In the genomic region with DNA sequence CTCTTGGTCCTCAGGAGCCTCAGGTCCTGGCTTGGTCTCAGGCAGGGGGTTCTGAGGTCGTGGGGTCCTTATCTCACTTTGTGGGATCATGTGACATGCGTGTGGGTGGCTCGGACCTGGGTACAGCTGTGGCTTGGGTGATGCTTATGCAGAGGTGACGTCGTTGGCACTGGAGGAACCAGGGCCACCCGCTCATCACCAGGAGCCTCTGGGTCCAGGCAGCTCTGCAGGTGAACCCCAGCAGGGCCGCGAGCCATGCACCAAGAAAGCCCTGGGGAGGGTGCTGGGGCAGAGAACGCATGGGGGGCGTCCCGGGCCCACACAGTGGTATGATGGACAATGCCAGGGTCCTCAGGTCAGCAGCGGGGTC, we compare ENCODE assay signal across 17 cellular contexts. TPM values are rescaled to one million over a fixed set of nuclear protein-coding genes. Genes with fewer than 3 reads are reported as not detected.
DNase-seq lines count a peak whose midpoint lies in the region; ATAC-seq and TF ChIP-seq lines count a peak whose summit lies in the region.
"Had no signal": no experiment of that assay in that cellular context is flagged by ENCODE, and none has a peak within 500 bp of the region (broad histone marks: within the 10 kb centered on the region; RNA-seq: fewer than 3 reads in every experiment).

No MANE protein-coding gene starts in this region.

- peaks cover 3% of the 10 kb centered on the region for H3K9me3 Mint-ChIP-seq in activated CD8-positive, alpha-beta memory T cell treated with anti-CD3 and anti-CD28 coated beads, Interleukin-2, amount 10 ng/mL, durations not matched to agents 7 days and 5 days (ENCODE audit: low read depth)
- H3K9me3 Mint-ChIP-seq in IgD-negative memory B cell: no peaks in the 10 kb centered on the region
- H3K9me3 Mint-ChIP-seq: activated T-helper 2 cell treated with anti-CD3 and anti-CD28 coated beads, Interferon-gamma antibody, Interleukin-2, Interleukin-4, amounts not matched to agents 10 μg/mL and 5 μg/mL and 100 μg/mL, durations not matched to agents 14 hours and 24 hours and 36 hours had no signal

- no peaks in the 10 kb centered on the region for H4K20me1 ChIP-seq in osteoblast (ENCODE audit: insufficient read depth, low read length)

- TF ChIP-seq EP300 in ovary (IDR thresholded peaks at IDR 0.05): no peak

- intact Hi-C loops in ovary (cut with DNase I): no loop called here

- TF ChIP-seq POLR2A in ovary (IDR thresholded peaks at IDR 0.05): no peak

- DNase-seq in activated CD8-positive, alpha-beta memory T cell treated with anti-CD3 and anti-CD28 coated beads, Interleukin-2, amount 10 ng/mL, durations not matched to agents 7 days and 5 days: no peak
- DNase-seq in activated CD8-positive, alpha-beta memory T cell treated with anti-CD3 and anti-CD28 coated beads, Interleukin-2, amount 50 U/mL, for 4 hours: no peak
- DNase-seq in ovary (peak in 3 of 5 donors; percentile 15), T1000 (lab: John Stamatoyannopoulos, UW) (no peak), osteoblast (ENCODE audit: insufficient read length, low spot score, missing footprints) (no peak)
- DNase-seq: Caco-2, GDM1, NCI-H2081, NCI-H69, trophoblast cell had no signal

- no peak for ATAC-seq in activated CD8-positive, alpha-beta memory T cell treated with anti-CD3 and anti-CD28 coated beads, Interleukin-2, amount 10 ng/mL, durations not matched to agents 7 days and 5 days
- ATAC-seq in HG02885 (IDR thresholded peaks at IDR 0.05; ENCODE audit: poor library complexity, unreplicated experiment): no peak

- peaks cover 9% of the 10 kb centered on the region for H3K4me1 Mint-ChIP-seq in activated CD8-positive, alpha-beta memory T cell treated with anti-CD3 and anti-CD28 coated beads, Interleukin-2, amount 10 ng/mL, durations not matched to agents 7 days and 5 days
- peaks cover 4 to 6% (median 6%) of the 10 kb centered on the region in 3 donors for H3K4me1 Mint-ChIP-seq in IgD-negative memory B cell

- H3K4me1 ChIP-seq in ovary (ENCODE audit: insufficient read depth): peaks cover 12% of the 10 kb centered on the region
- H3K4me1 ChIP-seq in osteoblast (ENCODE audit: insufficient read depth, low read length): no peaks in the 10 kb centered on the region
- H3K4me1 ChIP-seq: A549, Caco-2, prostate gland had no signal

- TF ChIP-seq CTCF in ovary (IDR thresholded peaks at IDR 0.05): no peak
- TF ChIP-seq CTCF in osteoblast (IDR thresholded peaks at IDR 0.05; ENCODE audit: extremely low read depth, low read depth, low read length): no peak

- 75 to 85% (median 79%) methylated on average over 12 of the region's 12 CpGs for WGBS in ovary, 3 donors

- CTCF ChIA-PET in activated CD8-positive, alpha-beta memory T cell treated with anti-CD3 and anti-CD28 coated beads, Interleukin-2, amount 10 ng/mL, durations not matched to agents 7 days and 5 days (lab: Charles Lee): interaction anchor here (2.9 kb wide), 1 partner anchor 8 kb away, joined by 21 read pairs; a partner anchor contains a TSS

- no peak overlapping the region for H3K27ac Mint-ChIP-seq in activated CD8-positive, alpha-beta memory T cell treated with anti-CD3 and anti-CD28 coated beads, Interleukin-2, amount 10 ng/mL, durations not matched to agents 7 days and 5 days
- peak overlapping the region in 1 of 3 donors; percentile 21 for H3K27ac Mint-ChIP-seq in IgD-negative memory B cell

- H3K4me3 Mint-ChIP-seq in activated CD8-positive, alpha-beta memory T cell treated with anti-CD3 and anti-CD28 coated beads, Interleukin-2, amount 10 ng/mL, durations not matched to agents 7 days and 5 days: peak overlapping the region; percentile 22
- H3K4me3 Mint-ChIP-seq in IgD-negative memory B cell: peak overlapping the region in 3 of 4 donors; percentile 54 to 85 (median 80)

- no peak overlapping the region for H3K4me2 ChIP-seq in osteoblast (ENCODE audit: insufficient read depth, low read length)
- H3K4me2 ChIP-seq: A549 had no signal

- peak overlapping the region; percentile 47 for H3K27ac ChIP-seq in cingulate gyrus (ENCODE audit: low read depth, low read length)
- H3K27ac ChIP-seq in ovary: no peak overlapping the region
- H3K27ac ChIP-seq in osteoblast (ENCODE audit: low read depth, low read length): no peak overlapping the region
- H3K27ac ChIP-seq: A549, prostate gland had no signal

- peaks cover 13% of the 10 kb centered on the region for H3K36me3 Mint-ChIP-seq in activated CD8-positive, alpha-beta memory T cell treated with anti-CD3 and anti-CD28 coated beads, Interleukin-2, amount 10 ng/mL, durations not matched to agents 7 days and 5 days
- H3K36me3 Mint-ChIP-seq in IgD-negative memory B cell: peaks cover 4% of the 10 kb centered on the region

- H3K36me3 ChIP-seq in ovary: no peaks in the 10 kb centered on the region
- H3K36me3 ChIP-seq in osteoblast (ENCODE audit: insufficient read depth, low read length): no peaks in the 10 kb centered on the region
- H3K36me3 ChIP-seq: prostate gland had no signal

- H3K79me2 ChIP-seq in osteoblast (ENCODE audit: insufficient read depth, low read length): no peaks in the 10 kb centered on the region

- H3K9me3 ChIP-seq in ovary (no peaks in the 10 kb centered on the region), osteoblast (ENCODE audit: low read depth, low read length) (no peaks in the 10 kb centered on the region)
- H3K9me3 ChIP-seq: A549, Caco-2, prostate gland had no signal

- H3K4me3 ChIP-seq in ovary (no peak overlapping the region), osteoblast (ENCODE audit: insufficient read depth, low read length) (no peak overlapping the region)
- H3K4me3 ChIP-seq: A549, prostate gland had no signal

- H3K27me3 ChIP-seq in ovary (no peaks in the 10 kb centered on the region), osteoblast (ENCODE audit: insufficient read depth, low read length) (peaks cover 13% of the 10 kb centered on the region)

- no peaks in the 10 kb centered on the region for H3K27me3 Mint-ChIP-seq in activated CD8-positive, alpha-beta memory T cell treated with anti-CD3 and anti-CD28 coated beads, Interleukin-2, amount 10 ng/mL, durations not matched to agents 7 days and 5 days
- no peaks in the 10 kb centered on the region for H3K27me3 Mint-ChIP-seq in IgD-negative memory B cell

- no peak overlapping the region for H2AFZ ChIP-seq in osteoblast (ENCODE audit: low read length)

RNA-seq across cellular contexts. Expression of a gene that starts 8.7 kb away (rescaled TPM):
- total RNA-seq in activated CD8-positive, alpha-beta memory T cell treated with anti-CD3 and anti-CD28 coated beads, Interleukin-2, amount 10 ng/mL, durations not matched to agents 7 days and 5 days: 100 to 1,000 TPM; 213 to 231 TPM
- polyA plus RNA-seq in IgD-negative memory B cell: 430 TPM
- total RNA-seq in ovary: 100 to 1,000 TPM; 180 to 267 (median 189) TPM
- polyA plus RNA-seq in ovary: 100 to 1,000 TPM; 207 to 359 TPM
- 60.8 and 70.4 TPM in 2 replicates for total RNA-seq in osteoblast

RNA-seq across cellular contexts. Expression of a gene that starts 9.0 kb away (rescaled TPM):
- 10 to 100 TPM; 14.3 to 19.8 TPM for total RNA-seq in activated CD8-positive, alpha-beta memory T cell treated with anti-CD3 and anti-CD28 coated beads, Interleukin-2, amount 10 ng/mL, durations not matched to agents 7 days and 5 days
- polyA plus RNA-seq in IgD-negative memory B cell (8.3 TPM), ovary (1 to 10 TPM; 6.4 to 6.5 TPM)
- total RNA-seq in ovary (10 to 100 TPM in 4 of 7 donors, 1 to 10 TPM in 3; 4.0 to 18.3 (median 10.0) TPM), osteoblast (17.7 and 22.8 TPM in 2 replicates)

RNA-seq across cellular contexts. Expression of a gene that starts 23.6 kb away (rescaled TPM):
- 1 to 10 TPM; 1.1 to 1.5 TPM for total RNA-seq in activated CD8-positive, alpha-beta memory T cell treated with anti-CD3 and anti-CD28 coated beads, Interleukin-2, amount 10 ng/mL, durations not matched to agents 7 days and 5 days
- polyA plus RNA-seq in IgD-negative memory B cell: 0.97 TPM
- 1 to 10 TPM; 1.1 to 5.2 (median 2.5) TPM for total RNA-seq in ovary
- 1 to 10 TPM in 1 of 2 donors, under 1 TPM in 1; 0.43 to 1.8 TPM for polyA plus RNA-seq in ovary
- total RNA-seq in osteoblast: 11.6 and 13.6 TPM in 2 replicates
- total RNA-seq: RPMI7951 had no signal

RNA-seq across cellular contexts. Expression of a gene that starts 40.0 kb away (rescaled TPM):
- total RNA-seq in activated CD8-positive, alpha-beta memory T cell treated with anti-CD3 and anti-CD28 coated beads, Interleukin-2, amount 10 ng/mL, durations not matched to agents 7 days and 5 days: 10 to 100 TPM; 10.0 to 14.6 TPM
- polyA plus RNA-seq in IgD-negative memory B cell: 16.6 TPM
- 1 to 10 TPM; 1.4 to 7.5 (median 5.3) TPM for total RNA-seq in ovary
- 1 to 10 TPM; 2.2 to 2.3 TPM for polyA plus RNA-seq in ovary
- not detected in 2 replicates for total RNA-seq in osteoblast
- total RNA-seq: Caco-2, RPMI7951 had no signal
- polyA plus RNA-seq: A549 had no signal

RNA-seq across cellular contexts. Expression of a gene that starts 40.3 kb away (rescaled TPM):
- 10 to 100 TPM; 38.9 to 49.0 TPM for total RNA-seq in activated CD8-positive, alpha-beta memory T cell treated with anti-CD3 and anti-CD28 coated beads, Interleukin-2, amount 10 ng/mL, durations not matched to agents 7 days and 5 days
- polyA plus RNA-seq in IgD-negative memory B cell (6.1 TPM), ovary (10 to 100 TPM; 21.7 to 45.4 TPM)
- total RNA-seq in ovary (10 to 100 TPM; 33.2 to 51.2 (median 45.3) TPM), osteoblast (32.7 and 43.1 TPM in 2 replicates)

Comparison
In these comparisons a context has a peak if more than half of its experiments do, and no peak if none do; other contexts are left out.
1. DNase-seq: peak in ovary (3 of 5); none in activated CD8-positive, alpha-beta memory T cell treated with anti-CD3 and anti-CD28 coated beads, Interleukin-2, amount 10 ng/mL, durations not matched to agents 7 days and 5 days (single experiment), activated CD8-positive, alpha-beta memory T cell treated with anti-CD3 and anti-CD28 coated beads, Interleukin-2, amount 50 U/mL, for 4 hours (single experiment), T1000 (single experiment) and osteoblast (single experiment).